In the genomic region with DNA sequence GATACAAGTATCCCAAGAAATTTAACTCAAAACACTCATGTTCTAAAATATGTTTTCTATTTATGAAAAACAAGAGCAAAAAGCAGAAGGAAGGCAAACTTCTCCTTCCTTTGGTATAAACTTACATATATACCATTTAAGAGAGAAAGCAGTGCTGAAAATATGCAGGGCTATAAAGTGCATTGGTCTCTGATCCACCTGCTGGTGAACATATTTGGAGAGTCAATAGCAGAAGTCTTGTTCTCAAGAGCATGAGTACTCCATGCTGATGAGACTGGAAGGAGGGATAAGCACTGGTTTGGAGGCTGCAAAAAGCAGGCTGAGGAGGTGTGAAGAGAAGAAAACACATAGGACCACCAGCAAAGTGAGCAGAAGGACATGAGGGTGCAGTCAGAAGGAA, we compare ENCODE assay signal across 14 cellular contexts.
A peak's percentile ranks its signal among the peaks of the same experiment; 100 is the strongest.
DNase-seq lines count a peak whose midpoint lies in the region; ATAC-seq, FAIRE-seq and TF ChIP-seq lines count a peak whose summit lies in the region.
"Had no signal": no experiment of that assay in that cellular context is flagged by ENCODE, and none has a peak within 500 bp of the region (broad histone marks: within the 10 kb centered on the region; RNA-seq: fewer than 3 reads in every experiment).

No MANE protein-coding gene starts in this region.

- BruUV-seq in HepG2 (replicated peaks; lab: Mats Ljungman, UMichigan): no TSS peak

- CTCF ChIA-PET in HepG2 (lab: Yijun Ruan, JAX; ENCODE audit: low intra/inter-chr PET ratio, low total read pairs): no interaction called here

- H3K4me3 ChIP-seq in Loucy (ENCODE audit: low read length, poor library complexity, severe bottlenecking) (no peak overlapping the region), HepG2 (replicated peaks in 1 of 3; ENCODE audit: insufficient read depth in 1 of 3, low read depth in 2 of 3, low read length in 3 of 3) (no peak overlapping the region)
- H3K4me3 ChIP-seq: A549, GM12878, GM23338 had no signal

- POLR2A ChIA-PET in HepG2 (lab: Yijun Ruan, JAX): no interaction called here

- no peaks in the 10 kb centered on the region for H3F3A ChIP-seq in Loucy (ENCODE audit: low read depth)

- TF ChIP-seq EP300 in HepG2 (IDR thresholded peaks at IDR 0.05; ENCODE audit: low read depth in 2 of 2, low read length in 2 of 2) (no peak), HepG2 (CRISPR knock-in tag; IDR thresholded peaks at IDR 0.05; ENCODE audit: borderline replicate concordance) (no peak)

- H3K9ac ChIP-seq in Loucy (ENCODE audit: low read depth, low read length, poor library complexity, severe bottlenecking) (no peak overlapping the region), HepG2 (ENCODE audit: insufficient read depth, low read depth, low read length) (no peak overlapping the region)

- H2AFZ ChIP-seq in Loucy (ENCODE audit: low read length): no peak overlapping the region
- no peak overlapping the region for H2AFZ ChIP-seq in HepG2 (ENCODE audit: low read length)
- H2AFZ ChIP-seq: GM23338 had no signal

- in situ Hi-C loops in HepG2 (cut with HindIII; ENCODE audit: extremely low pct_ligation_motif_present, low pct_unique_long_range_greater_than_20kb): no loop called here

- H3K9me2 ChIP-seq in Loucy (replicated peaks; ENCODE audit: low read depth, low read length): no peaks in the 10 kb centered on the region

- H3K27me3 ChIP-seq in Loucy (ENCODE audit: insufficient read depth, low read length, poor library complexity, severe bottlenecking): no peaks in the 10 kb centered on the region
- H3K27me3 ChIP-seq in HepG2 (ENCODE audit: control insufficient read depth in 1 of 2, insufficient read depth in 2 of 2, low read length in 2 of 2): no peaks in the 10 kb centered on the region
- peaks cover 32% of the 10 kb centered on the region for H3K27me3 ChIP-seq in foreskin keratinocyte

- H4K20me1 ChIP-seq in Loucy (ENCODE audit: insufficient read depth, low read length, poor library complexity, severe bottlenecking) (no peaks in the 10 kb centered on the region), HepG2 (ENCODE audit: insufficient read depth, low read length) (no peaks in the 10 kb centered on the region)

- H3K4me2 ChIP-seq in Loucy (ENCODE audit: low read depth, low read length, poor library complexity, severe bottlenecking) (no peak overlapping the region), HepG2 (ENCODE audit: low read depth, low read length) (no peak overlapping the region)
- H3K4me2 ChIP-seq: A549, GM23338 had no signal

- ATAC-seq in HepG2: peak; percentile 71
- no peak for ATAC-seq in foreskin keratinocyte
- ATAC-seq in GM21717 (IDR thresholded peaks at IDR 0.05; ENCODE audit: unreplicated experiment): no peak
- no peak for ATAC-seq in GM19397 (IDR thresholded peaks at IDR 0.05; ENCODE audit: unreplicated experiment)
- ATAC-seq: A549, GM12878, GM23338 had no signal

- intact Hi-C loops in HepG2 (cut with micrococcal nuclease; ENCODE audit: unreplicated experiment): no loop called here

- no peaks in the 10 kb centered on the region for H3K79me2 ChIP-seq in Loucy (ENCODE audit: insufficient read depth, low read length)
- no peaks in the 10 kb centered on the region for H3K79me2 ChIP-seq in HepG2 (ENCODE audit: insufficient read depth, low read length)

- H3K36me3 ChIP-seq in Loucy (ENCODE audit: insufficient read depth, low read length) (no peaks in the 10 kb centered on the region), HepG2 (replicated peaks in 1 of 2; ENCODE audit: control insufficient read depth in 1 of 2, insufficient read depth in 2 of 2, low read length in 2 of 2) (no peaks in the 10 kb centered on the region)

- H3K9me3 ChIP-seq in Loucy (ENCODE audit: insufficient read depth, low read depth, low read length): no peaks in the 10 kb centered on the region
- no peaks in the 10 kb centered on the region for H3K9me3 ChIP-seq in HepG2 (ENCODE audit: low read length)
- H3K9me3 ChIP-seq: A549, Caco-2 had no signal

- DNase-seq in caudate nucleus (lab: John Stamatoyannopoulos, UW) (peak in 1 of 61 donors; percentile 2), HepG2 (ENCODE audit: low spot score) (peak; percentile 11), foreskin keratinocyte (no peak)
- DNase-seq: Caco-2; CD8-positive, alpha-beta memory T cell; H9; IMR-90 had no signal

- FAIRE-seq in HepG2 (lab: Jason Lieb, UNC): no peak
- FAIRE-seq: A549, GM12878, GM18507 had no signal

- H3K4me1 ChIP-seq in Loucy (ENCODE audit: insufficient read depth, low read length, poor library complexity, severe bottlenecking) (no peaks in the 10 kb centered on the region), HepG2 (ENCODE audit: insufficient read depth, low read length) (no peaks in the 10 kb centered on the region), foreskin keratinocyte (no peaks in the 10 kb centered on the region)
- H3K4me1 ChIP-seq: A549, Caco-2 had no signal

- TF ChIP-seq POLR2A in HepG2 (IDR thresholded peaks at IDR 0.05; ENCODE audit: insufficient read depth in 1 of 2, low read depth in 2 of 2, low read length in 2 of 2): no peak

- peak overlapping the region; percentile 28 for H3K27ac ChIP-seq in caudate nucleus (ENCODE audit: low read depth, low read length)
- H3K27ac ChIP-seq in HepG2 (ENCODE audit: extremely low read length, insufficient read depth, low read length): no peak overlapping the region
- no peak overlapping the region for H3K27ac ChIP-seq in foreskin keratinocyte
- H3K27ac ChIP-seq: A549 had no signal

- TF ChIP-seq CTCF in Loucy (conservative IDR thresholded peaks at IDR 0.05; ENCODE audit: low read length): 0 out of 2 replicates have a peak, but pooled peaks have one; percentile 10
- TF ChIP-seq CTCF in HepG2 (CRISPR knock-in tag; IDR thresholded peaks at IDR 0.05): peak; percentile 53
- no peak for TF ChIP-seq CTCF in foreskin keratinocyte (conservative IDR thresholded peaks at IDR 0.05)

- no peak for TF ChIP-seq RAD21 in HepG2 (CRISPR knock-in tag; IDR thresholded peaks at IDR 0.05)

TF ChIP-seq in HepG2, 621 proteins besides CTCF, POLR2A, EP300 and RAD21:
- TF ChIP-seq SMC3 (IDR thresholded peaks at IDR 0.05; ENCODE audit: low read length) (peak; percentile 29; the same call in 1 of the 2 replicates), FOXA1 (IDR thresholded peaks at IDR 0.05) (no peak), FOXA1 (CRISPR knock-in tag; IDR thresholded peaks at IDR 0.05) (0 out of 2 replicates have a peak, but pooled peaks have one; percentile 16), RXRB (CRISPR knock-in tag; IDR thresholded peaks at IDR 0.05; ENCODE audit: borderline replicate concordance) (0 out of 2 replicates have a peak, but pooled peaks have one; percentile 20), ZFP36 (IDR thresholded peaks at IDR 0.05; ENCODE audit: borderline replicate concordance, low read depth, low read length, partially characterized antibody) (no peak), HOXD1 (CRISPR knock-in tag; IDR thresholded peaks at IDR 0.05) (no peak), STAG1 (CRISPR knock-in tag; IDR thresholded peaks at IDR 0.05) (peak; percentile 64)
TF ChIP-seq in HepG2: peak in this region for 4.
